In genomic region chr5:154949758-154950157, GRCh38 we compare ENCODE assay signal across 23 cellular contexts.
"Had no signal": no experiment of that assay in that cellular context is flagged by ENCODE, and none has a peak within 500 bp of the region (broad histone marks: within the 10 kb centered on the region; RNA-seq: fewer than 3 reads in every experiment).

No MANE protein-coding gene starts in this region.

- H3K4me1 ChIP-seq: colonic mucosa, neural progenitor cell had no signal

- H3K27me3 Mint-ChIP-seq: activated CD4-positive, alpha-beta memory T cell treated with anti-CD3 and anti-CD28 coated beads, Interleukin-2, amount 10 ng/mL, durations not matched to agents 7 days and 5 days; brain; progenitor cell of endocrine pancreas; type B pancreatic cell had no signal

- ATAC-seq: activated T-cell treated with anti-CD3 and anti-CD28 coated beads, Interleukin-2, amount 50 U/mL, for 72 hours; gastrocnemius medialis; left colon; mucosa of descending colon had no signal

- H3K4me3 Mint-ChIP-seq: activated CD4-positive, alpha-beta memory T cell treated with anti-CD3 and anti-CD28 coated beads, Interleukin-2, amount 10 ng/mL, durations not matched to agents 7 days and 5 days; activated naive CD4-positive, alpha-beta T cell treated with anti-CD3 and anti-CD28 coated beads for 36 hours; activated T-cell treated with anti-CD3 and anti-CD28 coated beads, Interleukin-2, amount 50 U/mL, for 72 hours; brain; neural progenitor cell; type B pancreatic cell had no signal

- H3K27me3 ChIP-seq: colonic mucosa, dorsolateral prefrontal cortex, gastrocnemius medialis, neural progenitor cell, spleen, vagina had no signal

- FAIRE-seq: endometrium had no signal

- H3K27ac Mint-ChIP-seq: activated CD4-positive, alpha-beta memory T cell treated with anti-CD3 and anti-CD28 coated beads, Interleukin-2, amount 10 ng/mL, durations not matched to agents 7 days and 5 days; activated naive CD4-positive, alpha-beta T cell treated with anti-CD3 and anti-CD28 coated beads for 36 hours; brain; neural progenitor cell; progenitor cell of endocrine pancreas; type B pancreatic cell had no signal

- H3K36me3 ChIP-seq: colonic mucosa, neural progenitor cell, thoracic aorta, vagina had no signal

- H3K4me1 Mint-ChIP-seq: brain, neural progenitor cell had no signal

- H3K9me3 ChIP-seq: colonic mucosa, gastrocnemius medialis, mucosa of descending colon, spleen, thoracic aorta, vagina had no signal

- H3K4me3 ChIP-seq: colonic mucosa, dorsolateral prefrontal cortex, gastrocnemius medialis, mucosa of descending colon, neural progenitor cell, spleen, thoracic aorta, vagina had no signal

- DNase-seq: activated CD4-positive, alpha-beta memory T cell treated with anti-CD3 and anti-CD28 coated beads, Interleukin-2, amount 10 ng/mL, durations not matched to agents 7 days and 5 days; activated CD4-positive, alpha-beta T cell treated with anti-CD3 and anti-CD28 coated beads for 48 hours; activated effector memory CD4-positive, alpha-beta T cell treated with Interleukin-2 at 50 U/mL for 16 hours; activated naive CD4-positive, alpha-beta T cell treated with anti-CD3 and anti-CD28 coated beads for 36 hours; activated T-cell treated with anti-CD3 and anti-CD28 coated beads, Interleukin-2, amount 50 U/mL, for 72 hours; aorta; central memory CD4-positive, alpha-beta T cell; colonic mucosa; dorsolateral prefrontal cortex; gastrocnemius medialis; islet precursor cell; left colon; mucosa of descending colon; spleen; stimulated activated CD4-positive, alpha-beta T cell treated with anti-CD3 and anti-CD28 coated beads, Interleukin-4, amount 100 ng/mL, for 1 hour; stimulated activated naive CD4-positive, alpha-beta T cell treated with Interleukin-2 at 50 U/mL for 16 hours had no signal

- H3K9ac ChIP-seq: neural progenitor cell had no signal

- H3K9me3 Mint-ChIP-seq: activated CD4-positive, alpha-beta memory T cell treated with anti-CD3 and anti-CD28 coated beads, Interleukin-2, amount 10 ng/mL, durations not matched to agents 7 days and 5 days; activated naive CD4-positive, alpha-beta T cell treated with anti-CD3 and anti-CD28 coated beads for 36 hours; activated T-cell treated with anti-CD3 and anti-CD28 coated beads, Interleukin-2, amount 50 U/mL, for 72 hours; brain; neural progenitor cell; type B pancreatic cell had no signal

- H3K27ac ChIP-seq: colonic mucosa, gastrocnemius medialis, neural progenitor cell, spleen, thoracic aorta, vagina had no signal
